Comparison of ENCODE assay signal across 10 cellular contexts in genomic region chr7:44103566-44103940, GRCh38. TPM values are rescaled to one million over a fixed set of nuclear protein-coding genes. Genes with fewer than 3 reads are reported as not detected.
DNase-seq lines count a peak whose midpoint lies in the region; ATAC-seq and TF ChIP-seq lines count a peak whose summit lies in the region.
"Had no signal": no experiment of that assay in that cellular context is flagged by ENCODE, and none has a peak within 500 bp of the region (broad histone marks: within the 10 kb centered on the region; RNA-seq: fewer than 3 reads in every experiment).

No MANE protein-coding gene starts in this region.

- no peaks in the 10 kb centered on the region for H3K9me3 Mint-ChIP-seq in activated naive CD4-positive, alpha-beta T cell treated with anti-CD3 and anti-CD28 coated beads, Interleukin-2, amount 50 U/mL, for 24 hours
- H3K9me3 Mint-ChIP-seq in natural killer cell treated with Interleukin-12 subunit alpha and Interleukin-12 subunit beta and Interleukin-15 and Interleukin-18, amount 100 ng/mL, for 72 hours = no peaks in the 10 kb centered on the region

- no peak for ATAC-seq in natural killer cell treated with Interleukin-12 subunit alpha and Interleukin-12 subunit beta and Interleukin-15 and Interleukin-18, amount 100 ng/mL, for 72 hours
- ATAC-seq in upper lobe of left lung (ENCODE audit: low FRiP score in 2 of 2) = no peak
- no peak for ATAC-seq in HG02884 (IDR thresholded peaks at IDR 0.05; ENCODE audit: unreplicated experiment)
- ATAC-seq in GM18868 (IDR thresholded peaks at IDR 0.05; ENCODE audit: unreplicated experiment) = no peak
- no peak for ATAC-seq in GM21381 (IDR thresholded peaks at IDR 0.05; ENCODE audit: unreplicated experiment)

- peaks cover 0 to 37% (median 10%) of the 10 kb centered on the region in 45 donors for H3K27me3 ChIP-seq in dorsolateral prefrontal cortex
- H3K27me3 ChIP-seq in upper lobe of left lung = peaks cover 0 to 10% (median 6%) of the 10 kb centered on the region in 4 donors

- peaks cover 0 to 19% (median 9%) of the 10 kb centered on the region in 4 donors for H3K36me3 ChIP-seq in upper lobe of left lung

- TF ChIP-seq CTCF in dorsolateral prefrontal cortex (IDR thresholded peaks at IDR 0.05 in 54 of 56, conservative IDR thresholded peaks at IDR 0.05 in 2 of 56; ENCODE audit: low read depth in 1 of 56, partially characterized antibody in 56 of 56) (no peak), upper lobe of left lung (IDR thresholded peaks at IDR 0.05) (no peak)

- peak overlapping the region; percentile 77 for H3K4me3 Mint-ChIP-seq in activated naive CD4-positive, alpha-beta T cell treated with anti-CD3 and anti-CD28 coated beads, Interleukin-2, amount 50 U/mL, for 24 hours
- peak overlapping the region; percentile 40 for H3K4me3 Mint-ChIP-seq in natural killer cell treated with Interleukin-12 subunit alpha and Interleukin-12 subunit beta and Interleukin-15 and Interleukin-18, amount 100 ng/mL, for 72 hours

- intact Hi-C loops in dorsolateral prefrontal cortex (cut with DNase I) = no loop called here

- H3K4me3 ChIP-seq in dorsolateral prefrontal cortex (peak overlapping the region in 1 of 59 donors; percentile 58), upper lobe of left lung (peak overlapping the region in 3 of 4 donors; percentile 52 to 64 (median 58))

- H3K4me1 ChIP-seq in upper lobe of left lung = peaks cover 5 to 16% (median 13%) of the 10 kb centered on the region in 4 donors
- H3K4me1 ChIP-seq: parathyroid adenoma had no signal

- peak overlapping the region in 36 of 59 donors; percentile 5 to 84 (median 58) for H3K27ac ChIP-seq in dorsolateral prefrontal cortex
- H3K27ac ChIP-seq in upper lobe of left lung = peak overlapping the region; percentile 83 to 96 (median 90)
- H3K27ac ChIP-seq: parathyroid adenoma had no signal

- no peak for TF ChIP-seq EP300 in upper lobe of left lung (IDR thresholded peaks at IDR 0.05)

- H3K27ac Mint-ChIP-seq in activated naive CD4-positive, alpha-beta T cell treated with anti-CD3 and anti-CD28 coated beads, Interleukin-2, amount 50 U/mL, for 24 hours = no peak overlapping the region
- no peak overlapping the region for H3K27ac Mint-ChIP-seq in natural killer cell treated with Interleukin-12 subunit alpha and Interleukin-12 subunit beta and Interleukin-15 and Interleukin-18, amount 100 ng/mL, for 72 hours

- WGBS in upper lobe of left lung, 2 donors = 61 to 75% methylated on average over 3 to 8 of the region's 8 CpGs

- no peaks in the 10 kb centered on the region for H3K36me3 Mint-ChIP-seq in activated naive CD4-positive, alpha-beta T cell treated with anti-CD3 and anti-CD28 coated beads, Interleukin-2, amount 50 U/mL, for 24 hours
- H3K36me3 Mint-ChIP-seq in natural killer cell treated with Interleukin-12 subunit alpha and Interleukin-12 subunit beta and Interleukin-15 and Interleukin-18, amount 100 ng/mL, for 72 hours = no peaks in the 10 kb centered on the region

- TF ChIP-seq POLR2A in upper lobe of left lung (IDR thresholded peaks at IDR 0.05) = no peak

- DNase-seq in activated naive CD4-positive, alpha-beta T cell (lab: John Stamatoyannopoulos, UW) = no peak
- DNase-seq in dorsolateral prefrontal cortex = no peak
- peak; percentile 46 for DNase-seq in natural killer cell treated with Interleukin-12 subunit alpha and Interleukin-12 subunit beta and Interleukin-15 and Interleukin-18, amount 100 ng/mL, for 72 hours (ENCODE audit: low spot score)
- DNase-seq in upper lobe of left lung = no peak

- H3K9me3 ChIP-seq in upper lobe of left lung = no peaks in the 10 kb centered on the region

- H3K27me3 Mint-ChIP-seq in activated naive CD4-positive, alpha-beta T cell treated with anti-CD3 and anti-CD28 coated beads, Interleukin-2, amount 50 U/mL, for 24 hours = no peaks in the 10 kb centered on the region
- H3K27me3 Mint-ChIP-seq in natural killer cell treated with Interleukin-12 subunit alpha and Interleukin-12 subunit beta and Interleukin-15 and Interleukin-18, amount 100 ng/mL, for 72 hours = peaks cover 11 to 20% of the 10 kb centered on the region in 2 donors

- H3K4me1 Mint-ChIP-seq in activated naive CD4-positive, alpha-beta T cell treated with anti-CD3 and anti-CD28 coated beads, Interleukin-2, amount 50 U/mL, for 24 hours = peaks cover 20% of the 10 kb centered on the region
- peaks cover 10 to 16% of the 10 kb centered on the region in 2 donors for H3K4me1 Mint-ChIP-seq in natural killer cell treated with Interleukin-12 subunit alpha and Interleukin-12 subunit beta and Interleukin-15 and Interleukin-18, amount 100 ng/mL, for 72 hours (ENCODE audit: low read depth in 2 of 2)

RNA-seq across cellular contexts. Expression of gene AEBP1, which starts 0.6 kb away (rescaled TPM):
- total RNA-seq in dorsolateral prefrontal cortex = 100 to 1,000 TPM in 5 of 120 experiments, 10 to 100 TPM in 114, 1 to 10 TPM in 1; 9.1 to 175 (median 43.5) TPM
- total RNA-seq in natural killer cell treated with Interleukin-12 subunit alpha and Interleukin-12 subunit beta and Interleukin-15 and Interleukin-18, amount 100 ng/mL, for 72 hours = 1 to 10 TPM; 1.0 to 2.4 TPM
- total RNA-seq in upper lobe of left lung = 100 to 1,000 TPM in 2 of 6 donors, 10 to 100 TPM in 4; 34.1 to 241 (median 92.7) TPM

RNA-seq across cellular contexts. Expression of gene POLD2, which starts 19.8 kb away (rescaled TPM):
- total RNA-seq in dorsolateral prefrontal cortex (10 to 100 TPM; 33.8 to 83.9 (median 57.8) TPM), upper lobe of left lung (10 to 100 TPM; 27.2 to 70.1 (median 52.5) TPM)
- 100 to 1,000 TPM; 101 to 229 TPM for total RNA-seq in natural killer cell treated with Interleukin-12 subunit alpha and Interleukin-12 subunit beta and Interleukin-15 and Interleukin-18, amount 100 ng/mL, for 72 hours

RNA-seq across cellular contexts. Expression of gene POLM, which starts 21.2 kb away (rescaled TPM):
- total RNA-seq in dorsolateral prefrontal cortex (10 to 100 TPM; 10.6 to 34.8 (median 18.7) TPM), upper lobe of left lung (100 to 1,000 TPM in 1 of 6 donors, 10 to 100 TPM in 5; 17.3 to 178 (median 37.1) TPM)
- 10 to 100 TPM; 25.9 to 66.9 TPM for total RNA-seq in natural killer cell treated with Interleukin-12 subunit alpha and Interleukin-12 subunit beta and Interleukin-15 and Interleukin-18, amount 100 ng/mL, for 72 hours

RNA-seq across cellular contexts. Expression of gene MYL7, which starts 37.6 kb away (rescaled TPM):
- total RNA-seq in dorsolateral prefrontal cortex (1 to 10 TPM in 59 of 120 experiments, under 1 TPM in 5, not detected in 56; 0.82 to 5.6 (median 1.9) TPM), upper lobe of left lung (not detected)
- total RNA-seq in natural killer cell treated with Interleukin-12 subunit alpha and Interleukin-12 subunit beta and Interleukin-15 and Interleukin-18, amount 100 ng/mL, for 72 hours = not detected
- total RNA-seq: activated CD8-positive, alpha-beta memory T cell treated with anti-CD3 and anti-CD28 coated beads for 36 hours had no signal

RNA-seq across cellular contexts. Expression of gene PGAM2, which starts 38.2 kb away (rescaled TPM):
- total RNA-seq in dorsolateral prefrontal cortex (10 to 100 TPM in 66 of 120 experiments, 1 to 10 TPM in 54; 2.8 to 52.0 (median 11.0) TPM), upper lobe of left lung (under 1 TPM in 4 of 6 donors, not detected in 2; 0.26 to 0.91 (median 0.75) TPM)
- not detected for total RNA-seq in natural killer cell treated with Interleukin-12 subunit alpha and Interleukin-12 subunit beta and Interleukin-15 and Interleukin-18, amount 100 ng/mL, for 72 hours
- total RNA-seq: activated CD8-positive, alpha-beta memory T cell treated with anti-CD3 and anti-CD28 coated beads for 36 hours had no signal
